1 cellular context compared by ENCODE assay signal in genomic region chr7:105389090-105389650, GRCh38.
TF ChIP-seq lines count a peak whose summit lies in the region.

No MANE protein-coding gene starts in this region.

TF ChIP-seq in K562, 482 proteins besides CTCF, POLR2A, EP300 and RAD21 (continued from another document and continues in another):
- TF ChIP-seq NBN (IDR thresholded peaks at IDR 0.05; ENCODE audit: low read depth) (no peak), TAF7 (tag; IDR thresholded peaks at IDR 0.05) (no peak), SIX5 (IDR thresholded peaks at IDR 0.05; ENCODE audit: borderline replicate concordance in 1 of 2, insufficient read depth in 1 of 2, low read depth in 1 of 2, low read length in 2 of 2) (no peak), YY1 (IDR thresholded peaks at IDR 0.05; ENCODE audit: borderline replicate concordance in 1 of 3, control insufficient read depth in 1 of 3, extremely low read depth in 1 of 3, insufficient read depth in 3 of 3, insufficient read length in 1 of 3, insufficient replicate concordance in 2 of 3, low read depth in 1 of 3, low read length in 2 of 3) (peak in 2 of 3 experiments; percentile 15 to 53), ZNF232 (CRISPR knock-in tag; IDR thresholded peaks at IDR 0.05) (no peak), NUFIP1 (IDR thresholded peaks at IDR 0.05; ENCODE audit: partially characterized antibody) (peak; percentile 26), NFXL1 (CRISPR knock-in tag; IDR thresholded peaks at IDR 0.05) (no peak), RBM15 (IDR thresholded peaks at IDR 0.05; ENCODE audit: insufficient read depth, low read length) (no peak), GABPA (tag; conservative IDR thresholded peaks at IDR 0.05; ENCODE audit: low read depth) (no peak), TEAD4 (IDR thresholded peaks at IDR 0.05; ENCODE audit: low read length) (0 out of 2 replicates have a peak, but pooled peaks have one; percentile 12), TEAD4 (CRISPR knock-in tag; IDR thresholded peaks at IDR 0.05; ENCODE audit: borderline replicate concordance) (peak; percentile 66; the same call in 1 of the 2 replicates), ZBTB7A (IDR thresholded peaks at IDR 0.05; ENCODE audit: borderline replicate concordance, control insufficient read depth, low read depth, low read length) (peak; percentile 86), CEBPG (CRISPR knock-in tag; IDR thresholded peaks at IDR 0.05) (no peak), CEBPG (tag; conservative IDR thresholded peaks at IDR 0.05 in 1 of 2, IDR thresholded peaks at IDR 0.05 in 1 of 2) (no peak), PHF8 (IDR thresholded peaks at IDR 0.05; ENCODE audit: borderline replicate concordance, low read length) (peak; percentile 37; the same call in 1 of the 2 replicates), ZNF764 (CRISPR knock-in tag; IDR thresholded peaks at IDR 0.05; ENCODE audit: low read depth) (no peak), TARDBP (IDR thresholded peaks at IDR 0.05) (no peak), SREBF2 (CRISPR knock-in tag; IDR thresholded peaks at IDR 0.05) (no peak), FOXA3 (CRISPR knock-in tag; conservative IDR thresholded peaks at IDR 0.05 in 1 of 2, IDR thresholded peaks at IDR 0.05 in 1 of 2) (peak in 1 of 2 experiments; percentile 68; a peak in 1 of 4 replicates), ILF3 (IDR thresholded peaks at IDR 0.05; ENCODE audit: borderline replicate concordance) (no peak), SIRT6 (IDR thresholded peaks at IDR 0.05; ENCODE audit: low read depth, low read length) (no peak), SMAD4 (CRISPR knock-in tag; conservative IDR thresholded peaks at IDR 0.05) (peak; percentile 41; the same call in 1 of the 2 replicates), ZNF75A (CRISPR knock-in tag; IDR thresholded peaks at IDR 0.05) (no peak), JUNB (CRISPR knock-in tag; conservative IDR thresholded peaks at IDR 0.05) (no peak)
- TF ChIP-seq, protein P1, sequence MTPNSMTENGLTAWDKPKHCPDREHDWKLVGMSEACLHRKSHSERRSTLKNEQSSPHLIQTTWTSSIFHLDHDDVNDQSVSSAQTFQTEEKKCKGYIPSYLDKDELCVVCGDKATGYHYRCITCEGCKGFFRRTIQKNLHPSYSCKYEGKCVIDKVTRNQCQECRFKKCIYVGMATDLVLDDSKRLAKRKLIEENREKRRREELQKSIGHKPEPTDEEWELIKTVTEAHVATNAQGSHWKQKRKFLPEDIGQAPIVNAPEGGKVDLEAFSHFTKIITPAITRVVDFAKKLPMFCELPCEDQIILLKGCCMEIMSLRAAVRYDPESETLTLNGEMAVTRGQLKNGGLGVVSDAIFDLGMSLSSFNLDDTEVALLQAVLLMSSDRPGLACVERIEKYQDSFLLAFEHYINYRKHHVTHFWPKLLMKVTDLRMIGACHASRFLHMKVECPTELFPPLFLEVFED (CRISPR knock-in tag; conservative IDR thresholded peaks at IDR 0.05): no peak
- TF ChIP-seq, protein P2, sequence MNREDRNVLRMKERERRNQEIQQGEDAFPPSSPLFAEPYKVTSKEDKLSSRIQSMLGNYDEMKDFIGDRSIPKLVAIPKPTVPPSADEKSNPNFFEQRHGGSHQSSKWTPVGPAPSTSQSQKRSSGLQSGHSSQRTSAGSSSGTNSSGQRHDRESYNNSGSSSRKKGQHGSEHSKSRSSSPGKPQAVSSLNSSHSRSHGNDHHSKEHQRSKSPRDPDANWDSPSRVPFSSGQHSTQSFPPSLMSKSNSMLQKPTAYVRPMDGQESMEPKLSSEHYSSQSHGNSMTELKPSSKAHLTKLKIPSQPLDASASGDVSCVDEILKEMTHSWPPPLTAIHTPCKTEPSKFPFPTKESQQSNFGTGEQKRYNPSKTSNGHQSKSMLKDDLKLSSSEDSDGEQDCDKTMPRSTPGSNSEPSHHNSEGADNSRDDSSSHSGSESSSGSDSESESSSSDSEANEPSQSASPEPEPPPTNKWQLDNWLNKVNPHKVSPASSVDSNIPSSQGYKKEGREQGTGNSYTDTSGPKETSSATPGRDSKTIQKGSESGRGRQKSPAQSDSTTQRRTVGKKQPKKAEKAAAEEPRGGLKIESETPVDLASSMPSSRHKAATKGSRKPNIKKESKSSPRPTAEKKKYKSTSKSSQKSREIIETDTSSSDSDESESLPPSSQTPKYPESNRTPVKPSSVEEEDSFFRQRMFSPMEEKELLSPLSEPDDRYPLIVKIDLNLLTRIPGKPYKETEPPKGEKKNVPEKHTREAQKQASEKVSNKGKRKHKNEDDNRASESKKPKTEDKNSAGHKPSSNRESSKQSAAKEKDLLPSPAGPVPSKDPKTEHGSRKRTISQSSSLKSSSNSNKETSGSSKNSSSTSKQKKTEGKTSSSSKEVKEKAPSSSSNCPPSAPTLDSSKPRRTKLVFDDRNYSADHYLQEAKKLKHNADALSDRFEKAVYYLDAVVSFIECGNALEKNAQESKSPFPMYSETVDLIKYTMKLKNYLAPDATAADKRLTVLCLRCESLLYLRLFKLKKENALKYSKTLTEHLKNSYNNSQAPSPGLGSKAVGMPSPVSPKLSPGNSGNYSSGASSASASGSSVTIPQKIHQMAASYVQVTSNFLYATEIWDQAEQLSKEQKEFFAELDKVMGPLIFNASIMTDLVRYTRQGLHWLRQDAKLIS (CRISPR knock-in tag; IDR thresholded peaks at IDR 0.05): no peak
- TF ChIP-seq, protein P3, sequence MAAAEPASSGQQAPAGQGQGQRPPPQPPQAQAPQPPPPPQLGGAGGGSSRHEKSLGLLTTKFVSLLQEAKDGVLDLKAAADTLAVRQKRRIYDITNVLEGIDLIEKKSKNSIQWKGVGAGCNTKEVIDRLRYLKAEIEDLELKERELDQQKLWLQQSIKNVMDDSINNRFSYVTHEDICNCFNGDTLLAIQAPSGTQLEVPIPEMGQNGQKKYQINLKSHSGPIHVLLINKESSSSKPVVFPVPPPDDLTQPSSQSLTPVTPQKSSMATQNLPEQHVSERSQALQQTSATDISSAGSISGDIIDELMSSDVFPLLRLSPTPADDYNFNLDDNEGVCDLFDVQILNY (CRISPR knock-in tag; IDR thresholded peaks at IDR 0.05): no peak
- TF ChIP-seq, protein P4, sequence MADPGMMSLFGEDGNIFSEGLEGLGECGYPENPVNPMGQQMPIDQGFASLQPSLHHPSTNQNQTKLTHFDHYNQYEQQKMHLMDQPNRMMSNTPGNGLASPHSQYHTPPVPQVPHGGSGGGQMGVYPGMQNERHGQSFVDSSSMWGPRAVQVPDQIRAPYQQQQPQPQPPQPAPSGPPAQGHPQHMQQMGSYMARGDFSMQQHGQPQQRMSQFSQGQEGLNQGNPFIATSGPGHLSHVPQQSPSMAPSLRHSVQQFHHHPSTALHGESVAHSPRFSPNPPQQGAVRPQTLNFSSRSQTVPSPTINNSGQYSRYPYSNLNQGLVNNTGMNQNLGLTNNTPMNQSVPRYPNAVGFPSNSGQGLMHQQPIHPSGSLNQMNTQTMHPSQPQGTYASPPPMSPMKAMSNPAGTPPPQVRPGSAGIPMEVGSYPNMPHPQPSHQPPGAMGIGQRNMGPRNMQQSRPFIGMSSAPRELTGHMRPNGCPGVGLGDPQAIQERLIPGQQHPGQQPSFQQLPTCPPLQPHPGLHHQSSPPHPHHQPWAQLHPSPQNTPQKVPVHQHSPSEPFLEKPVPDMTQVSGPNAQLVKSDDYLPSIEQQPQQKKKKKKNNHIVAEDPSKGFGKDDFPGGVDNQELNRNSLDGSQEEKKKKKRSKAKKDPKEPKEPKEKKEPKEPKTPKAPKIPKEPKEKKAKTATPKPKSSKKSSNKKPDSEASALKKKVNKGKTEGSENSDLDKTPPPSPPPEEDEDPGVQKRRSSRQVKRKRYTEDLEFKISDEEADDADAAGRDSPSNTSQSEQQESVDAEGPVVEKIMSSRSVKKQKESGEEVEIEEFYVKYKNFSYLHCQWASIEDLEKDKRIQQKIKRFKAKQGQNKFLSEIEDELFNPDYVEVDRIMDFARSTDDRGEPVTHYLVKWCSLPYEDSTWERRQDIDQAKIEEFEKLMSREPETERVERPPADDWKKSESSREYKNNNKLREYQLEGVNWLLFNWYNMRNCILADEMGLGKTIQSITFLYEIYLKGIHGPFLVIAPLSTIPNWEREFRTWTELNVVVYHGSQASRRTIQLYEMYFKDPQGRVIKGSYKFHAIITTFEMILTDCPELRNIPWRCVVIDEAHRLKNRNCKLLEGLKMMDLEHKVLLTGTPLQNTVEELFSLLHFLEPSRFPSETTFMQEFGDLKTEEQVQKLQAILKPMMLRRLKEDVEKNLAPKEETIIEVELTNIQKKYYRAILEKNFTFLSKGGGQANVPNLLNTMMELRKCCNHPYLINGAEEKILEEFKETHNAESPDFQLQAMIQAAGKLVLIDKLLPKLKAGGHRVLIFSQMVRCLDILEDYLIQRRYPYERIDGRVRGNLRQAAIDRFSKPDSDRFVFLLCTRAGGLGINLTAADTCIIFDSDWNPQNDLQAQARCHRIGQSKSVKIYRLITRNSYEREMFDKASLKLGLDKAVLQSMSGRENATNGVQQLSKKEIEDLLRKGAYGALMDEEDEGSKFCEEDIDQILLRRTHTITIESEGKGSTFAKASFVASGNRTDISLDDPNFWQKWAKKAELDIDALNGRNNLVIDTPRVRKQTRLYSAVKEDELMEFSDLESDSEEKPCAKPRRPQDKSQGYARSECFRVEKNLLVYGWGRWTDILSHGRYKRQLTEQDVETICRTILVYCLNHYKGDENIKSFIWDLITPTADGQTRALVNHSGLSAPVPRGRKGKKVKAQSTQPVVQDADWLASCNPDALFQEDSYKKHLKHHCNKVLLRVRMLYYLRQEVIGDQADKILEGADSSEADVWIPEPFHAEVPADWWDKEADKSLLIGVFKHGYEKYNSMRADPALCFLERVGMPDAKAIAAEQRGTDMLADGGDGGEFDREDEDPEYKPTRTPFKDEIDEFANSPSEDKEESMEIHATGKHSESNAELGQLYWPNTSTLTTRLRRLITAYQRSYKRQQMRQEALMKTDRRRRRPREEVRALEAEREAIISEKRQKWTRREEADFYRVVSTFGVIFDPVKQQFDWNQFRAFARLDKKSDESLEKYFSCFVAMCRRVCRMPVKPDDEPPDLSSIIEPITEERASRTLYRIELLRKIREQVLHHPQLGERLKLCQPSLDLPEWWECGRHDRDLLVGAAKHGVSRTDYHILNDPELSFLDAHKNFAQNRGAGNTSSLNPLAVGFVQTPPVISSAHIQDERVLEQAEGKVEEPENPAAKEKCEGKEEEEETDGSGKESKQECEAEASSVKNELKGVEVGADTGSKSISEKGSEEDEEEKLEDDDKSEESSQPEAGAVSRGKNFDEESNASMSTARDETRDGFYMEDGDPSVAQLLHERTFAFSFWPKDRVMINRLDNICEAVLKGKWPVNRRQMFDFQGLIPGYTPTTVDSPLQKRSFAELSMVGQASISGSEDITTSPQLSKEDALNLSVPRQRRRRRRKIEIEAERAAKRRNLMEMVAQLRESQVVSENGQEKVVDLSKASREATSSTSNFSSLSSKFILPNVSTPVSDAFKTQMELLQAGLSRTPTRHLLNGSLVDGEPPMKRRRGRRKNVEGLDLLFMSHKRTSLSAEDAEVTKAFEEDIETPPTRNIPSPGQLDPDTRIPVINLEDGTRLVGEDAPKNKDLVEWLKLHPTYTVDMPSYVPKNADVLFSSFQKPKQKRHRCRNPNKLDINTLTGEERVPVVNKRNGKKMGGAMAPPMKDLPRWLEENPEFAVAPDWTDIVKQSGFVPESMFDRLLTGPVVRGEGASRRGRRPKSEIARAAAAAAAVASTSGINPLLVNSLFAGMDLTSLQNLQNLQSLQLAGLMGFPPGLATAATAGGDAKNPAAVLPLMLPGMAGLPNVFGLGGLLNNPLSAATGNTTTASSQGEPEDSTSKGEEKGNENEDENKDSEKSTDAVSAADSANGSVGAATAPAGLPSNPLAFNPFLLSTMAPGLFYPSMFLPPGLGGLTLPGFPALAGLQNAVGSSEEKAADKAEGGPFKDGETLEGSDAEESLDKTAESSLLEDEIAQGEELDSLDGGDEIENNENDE (IDR thresholded peaks at IDR 0.05; ENCODE audit: low read depth, low read length): no peak
- TF ChIP-seq, protein P5, sequence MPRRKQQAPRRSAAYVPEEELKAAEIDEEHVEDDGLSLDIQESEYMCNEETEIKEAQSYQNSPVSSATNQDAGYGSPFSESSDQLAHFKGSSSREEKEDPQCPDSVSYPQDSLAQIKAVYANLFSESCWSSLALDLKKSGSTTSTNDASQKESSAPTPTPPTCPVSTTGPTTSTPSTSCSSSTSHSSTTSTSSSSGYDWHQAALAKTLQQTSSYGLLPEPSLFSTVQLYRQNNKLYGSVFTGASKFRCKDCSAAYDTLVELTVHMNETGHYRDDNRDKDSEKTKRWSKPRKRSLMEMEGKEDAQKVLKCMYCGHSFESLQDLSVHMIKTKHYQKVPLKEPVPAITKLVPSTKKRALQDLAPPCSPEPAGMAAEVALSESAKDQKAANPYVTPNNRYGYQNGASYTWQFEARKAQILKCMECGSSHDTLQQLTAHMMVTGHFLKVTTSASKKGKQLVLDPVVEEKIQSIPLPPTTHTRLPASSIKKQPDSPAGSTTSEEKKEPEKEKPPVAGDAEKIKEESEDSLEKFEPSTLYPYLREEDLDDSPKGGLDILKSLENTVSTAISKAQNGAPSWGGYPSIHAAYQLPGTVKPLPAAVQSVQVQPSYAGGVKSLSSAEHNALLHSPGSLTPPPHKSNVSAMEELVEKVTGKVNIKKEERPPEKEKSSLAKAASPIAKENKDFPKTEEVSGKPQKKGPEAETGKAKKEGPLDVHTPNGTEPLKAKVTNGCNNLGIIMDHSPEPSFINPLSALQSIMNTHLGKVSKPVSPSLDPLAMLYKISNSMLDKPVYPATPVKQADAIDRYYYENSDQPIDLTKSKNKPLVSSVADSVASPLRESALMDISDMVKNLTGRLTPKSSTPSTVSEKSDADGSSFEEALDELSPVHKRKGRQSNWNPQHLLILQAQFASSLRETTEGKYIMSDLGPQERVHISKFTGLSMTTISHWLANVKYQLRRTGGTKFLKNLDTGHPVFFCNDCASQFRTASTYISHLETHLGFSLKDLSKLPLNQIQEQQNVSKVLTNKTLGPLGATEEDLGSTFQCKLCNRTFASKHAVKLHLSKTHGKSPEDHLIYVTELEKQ (CRISPR knock-in tag; IDR thresholded peaks at IDR 0.05): no peak
- TF ChIP-seq, protein P6, sequence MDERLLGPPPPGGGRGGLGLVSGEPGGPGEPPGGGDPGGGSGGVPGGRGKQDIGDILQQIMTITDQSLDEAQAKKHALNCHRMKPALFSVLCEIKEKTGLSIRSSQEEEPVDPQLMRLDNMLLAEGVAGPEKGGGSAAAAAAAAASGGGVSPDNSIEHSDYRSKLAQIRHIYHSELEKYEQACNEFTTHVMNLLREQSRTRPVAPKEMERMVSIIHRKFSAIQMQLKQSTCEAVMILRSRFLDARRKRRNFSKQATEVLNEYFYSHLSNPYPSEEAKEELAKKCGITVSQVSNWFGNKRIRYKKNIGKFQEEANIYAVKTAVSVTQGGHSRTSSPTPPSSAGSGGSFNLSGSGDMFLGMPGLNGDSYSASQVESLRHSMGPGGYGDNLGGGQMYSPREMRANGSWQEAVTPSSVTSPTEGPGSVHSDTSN (CRISPR knock-in tag; IDR thresholded peaks at IDR 0.05; ENCODE audit: low read depth): no peak
- TF ChIP-seq, protein P6 (tag; conservative IDR thresholded peaks at IDR 0.05; ENCODE audit: low read depth): no peak
